ENCODE assay signal across 22 cellular contexts in genomic region chr9:100126423-100126822, GRCh38.
"Had no signal": no experiment of that assay in that cellular context is flagged by ENCODE, and none has a peak within 500 bp of the region (broad histone marks: within the 10 kb centered on the region; RNA-seq: fewer than 3 reads in every experiment).

No MANE protein-coding gene starts in this region.

- H3K4me2 ChIP-seq: hepatocyte, neural progenitor cell had no signal

- H3K4me3 ChIP-seq: coronary artery, gastrocnemius medialis, heart left ventricle, hepatocyte, left lung, neural progenitor cell, psoas muscle, sigmoid colon, stomach, testis, tibial artery had no signal

- H3K27me3 ChIP-seq: gastrocnemius medialis, heart left ventricle, hepatocyte, left lung, neural progenitor cell, sigmoid colon, stomach, testis, tibial artery had no signal

- H3K9me3 ChIP-seq: gastrocnemius medialis, heart left ventricle, left lung, psoas muscle, sigmoid colon, stomach, testis, tibial artery had no signal

- H2AFZ ChIP-seq: hepatocyte, neural progenitor cell had no signal

- H3K4me1 ChIP-seq: left lung, neural progenitor cell, sigmoid colon, stomach, testis, tibial artery had no signal

- H3K27ac ChIP-seq: coronary artery, gastrocnemius medialis, heart left ventricle, hepatocyte, left lung, neural progenitor cell, psoas muscle, sigmoid colon, stomach, testis, tibial artery had no signal

- DNase-seq: dermis blood vessel endothelial cell; effector memory CD8-positive, alpha-beta T cell; gastrocnemius medialis; heart left ventricle; left cardiac atrium; left lung; mesendoderm; midbrain; naive thymus-derived CD4-positive, alpha-beta T cell; nucleus accumbens; psoas muscle; right cardiac atrium; sigmoid colon; stimulated activated CD4-positive, alpha-beta T cell treated with anti-CD3 and anti-CD28 coated beads, Interleukin-2, amount 100 ng/mL, for 24 hours; stimulated activated CD4-positive, alpha-beta T cell treated with anti-CD3 and anti-CD28 coated beads, Interleukin-4, amount 100 ng/mL, for 24 hours; stimulated activated naive CD4-positive, alpha-beta T cell treated with Interleukin-2 at 50 U/mL for 16 hours; stomach; testis; tibial artery had no signal

- H3K36me3 ChIP-seq: neural progenitor cell had no signal

- H3K9ac ChIP-seq: neural progenitor cell had no signal
